In the genomic region with DNA sequence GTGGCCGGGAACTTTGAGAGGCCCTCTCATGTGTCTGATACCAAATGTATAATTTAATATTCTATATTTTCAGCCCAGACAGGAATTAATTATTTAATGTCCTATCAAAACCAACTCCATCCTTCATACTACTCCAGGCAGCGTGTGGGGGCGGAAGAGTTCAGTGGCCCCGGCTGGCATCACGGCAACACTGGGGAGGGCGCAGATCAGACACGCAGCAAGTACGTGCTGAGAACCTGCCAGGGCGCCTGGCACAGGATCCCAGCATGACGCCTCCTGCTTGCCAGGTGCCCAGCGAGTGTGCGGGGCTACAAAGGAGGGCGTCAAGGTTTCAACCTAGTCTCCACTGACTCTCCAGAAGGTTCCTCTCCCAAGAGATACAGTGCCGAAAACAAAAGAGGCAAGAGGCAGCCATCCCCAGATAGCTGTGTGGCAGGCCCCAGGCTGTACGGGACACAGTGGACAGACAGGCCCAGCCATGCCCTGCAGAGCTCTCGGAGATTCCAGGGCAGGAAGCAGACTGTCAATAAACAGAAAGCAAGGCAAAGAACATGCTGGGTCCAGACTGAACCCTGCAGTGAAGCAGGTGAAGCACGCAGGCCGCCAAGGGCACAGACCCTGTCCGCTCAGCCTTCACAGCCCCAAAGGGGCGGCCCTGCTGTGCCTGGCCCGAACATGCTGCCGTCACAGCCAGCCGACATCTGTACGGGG, we compare ENCODE assay signal across 4 cellular contexts.
TF ChIP-seq lines count a peak whose summit lies in the region.

No MANE protein-coding gene starts in this region.

TF ChIP-seq in A549, 52 proteins besides CTCF, POLR2A, EP300 and RAD21:
- TF ChIP-seq KDM5A (IDR thresholded peaks at IDR 0.05) (no peak), HOXB13 (CRISPR knock-in tag; IDR thresholded peaks at IDR 0.05; ENCODE audit: low read depth) (no peak), SREBF2 (IDR thresholded peaks at IDR 0.05) (no peak), MAFK (IDR thresholded peaks at IDR 0.05; ENCODE audit: partially characterized antibody) (no peak), RARB (CRISPR knock-in tag; IDR thresholded peaks at IDR 0.05) (no peak), PHF8 (IDR thresholded peaks at IDR 0.05; ENCODE audit: borderline replicate concordance, low read depth) (no peak), FOSB (CRISPR knock-in tag; IDR thresholded peaks at IDR 0.05) (no peak), ATOH8 (CRISPR knock-in tag; IDR thresholded peaks at IDR 0.05; ENCODE audit: low read depth) (no peak)
- TF ChIP-seq, protein P1, sequence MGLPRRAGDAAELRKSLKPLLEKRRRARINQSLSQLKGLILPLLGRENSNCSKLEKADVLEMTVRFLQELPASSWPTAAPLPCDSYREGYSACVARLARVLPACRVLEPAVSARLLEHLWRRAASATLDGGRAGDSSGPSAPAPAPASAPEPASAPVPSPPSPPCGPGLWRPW (IDR thresholded peaks at IDR 0.05), result no peak

TF ChIP-seq in IMR-90, 13 proteins besides CTCF, POLR2A, EP300 and RAD21:
- no peak for TF ChIP-seq NFE2L2 (IDR thresholded peaks at IDR 0.05; ENCODE audit: low read depth, low read length)
- TF ChIP-seq BHLHE40 (IDR thresholded peaks at IDR 0.05; ENCODE audit: low read depth, low read length), result no peak
- TF ChIP-seq ELK1 (IDR thresholded peaks at IDR 0.05; ENCODE audit: borderline replicate concordance, low read depth, low read length), result no peak
- no peak for TF ChIP-seq FOS (IDR thresholded peaks at IDR 0.05; ENCODE audit: low read depth, low read length)
- TF ChIP-seq CHD1 (IDR thresholded peaks at IDR 0.05; ENCODE audit: low read depth, low read length), result no peak
- TF ChIP-seq MXI1 (IDR thresholded peaks at IDR 0.05; ENCODE audit: borderline replicate concordance, low read depth, low read length), result no peak
- no peak for TF ChIP-seq CEBPB (IDR thresholded peaks at IDR 0.05; ENCODE audit: low read depth, low read length)
- TF ChIP-seq MAFK (IDR thresholded peaks at IDR 0.05; ENCODE audit: low read depth, low read length), result no peak
- no peak for TF ChIP-seq RCOR1 (IDR thresholded peaks at IDR 0.05; ENCODE audit: insufficient replicate concordance, low read length)
- TF ChIP-seq, protein P2, sequence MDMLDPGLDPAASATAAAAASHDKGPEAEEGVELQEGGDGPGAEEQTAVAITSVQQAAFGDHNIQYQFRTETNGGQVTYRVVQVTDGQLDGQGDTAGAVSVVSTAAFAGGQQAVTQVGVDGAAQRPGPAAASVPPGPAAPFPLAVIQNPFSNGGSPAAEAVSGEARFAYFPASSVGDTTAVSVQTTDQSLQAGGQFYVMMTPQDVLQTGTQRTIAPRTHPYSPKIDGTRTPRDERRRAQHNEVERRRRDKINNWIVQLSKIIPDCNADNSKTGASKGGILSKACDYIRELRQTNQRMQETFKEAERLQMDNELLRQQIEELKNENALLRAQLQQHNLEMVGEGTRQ (IDR thresholded peaks at IDR 0.05; ENCODE audit: low read depth, low read length), result no peak
- TF ChIP-seq SMC3 (IDR thresholded peaks at IDR 0.05; ENCODE audit: low read depth, low read length), result no peak

TF ChIP-seq in WTC11, 78 proteins besides CTCF, POLR2A, EP300 and RAD21:
- TF ChIP-seq PRRX2 (CRISPR knock-in tag; IDR thresholded peaks at IDR 0.05) (no peak), TCF7 (CRISPR knock-in tag; IDR thresholded peaks at IDR 0.05; ENCODE audit: low read depth) (no peak), NFATC4 (CRISPR knock-in tag; IDR thresholded peaks at IDR 0.05) (no peak), SMAD4 (CRISPR knock-in tag; IDR thresholded peaks at IDR 0.05) (no peak), E2F1 (CRISPR knock-in tag; IDR thresholded peaks at IDR 0.05) (no peak), ATF1 (CRISPR knock-in tag; IDR thresholded peaks at IDR 0.05) (no peak), PREB (CRISPR knock-in tag; IDR thresholded peaks at IDR 0.05; ENCODE audit: borderline replicate concordance) (no peak), FOXK1 (CRISPR knock-in tag; IDR thresholded peaks at IDR 0.05) (no peak), FOXP4 (CRISPR knock-in tag; IDR thresholded peaks at IDR 0.05) (no peak), ZBTB43 (CRISPR knock-in tag; IDR thresholded peaks at IDR 0.05) (no peak), ATF2 (CRISPR knock-in tag; IDR thresholded peaks at IDR 0.05; ENCODE audit: borderline replicate concordance, low read depth) (no peak)
- TF ChIP-seq, protein P2 (CRISPR knock-in tag; IDR thresholded peaks at IDR 0.05), result no peak

TF ChIP-seq in liver, 16 proteins besides CTCF, POLR2A, EP300 and RAD21:
- TF ChIP-seq NR2F2 (IDR thresholded peaks at IDR 0.05) (peak; percentile 8), EGR1 (IDR thresholded peaks at IDR 0.05; ENCODE audit: low read depth in 2 of 2) (peak; percentile 97 to 99), MAX (IDR thresholded peaks at IDR 0.05) (peak; percentile 45), HNF4G (IDR thresholded peaks at IDR 0.05) (no peak), FOXA1 (IDR thresholded peaks at IDR 0.05) (no peak), JUND (IDR thresholded peaks at IDR 0.05) (peak; percentile 32 to 70), YY1 (IDR thresholded peaks at IDR 0.05) (peak; percentile 76), HNF4A (conservative IDR thresholded peaks at IDR 0.05) (peak; percentile 60 to 75), FOXA2 (IDR thresholded peaks at IDR 0.05) (no peak), ZBTB33 (IDR thresholded peaks at IDR 0.05) (no peak), ATF3 (IDR thresholded peaks at IDR 0.05) (no peak), GABPA (IDR thresholded peaks at IDR 0.05 in 1 of 2, conservative IDR thresholded peaks at IDR 0.05 in 1 of 2) (no peak), TAF1 (conservative IDR thresholded peaks at IDR 0.05) (no peak), SP1 (IDR thresholded peaks at IDR 0.05) (peak; percentile 88), RXRA (IDR thresholded peaks at IDR 0.05) (peak; percentile 96 to 97)
- TF ChIP-seq, protein P3, sequence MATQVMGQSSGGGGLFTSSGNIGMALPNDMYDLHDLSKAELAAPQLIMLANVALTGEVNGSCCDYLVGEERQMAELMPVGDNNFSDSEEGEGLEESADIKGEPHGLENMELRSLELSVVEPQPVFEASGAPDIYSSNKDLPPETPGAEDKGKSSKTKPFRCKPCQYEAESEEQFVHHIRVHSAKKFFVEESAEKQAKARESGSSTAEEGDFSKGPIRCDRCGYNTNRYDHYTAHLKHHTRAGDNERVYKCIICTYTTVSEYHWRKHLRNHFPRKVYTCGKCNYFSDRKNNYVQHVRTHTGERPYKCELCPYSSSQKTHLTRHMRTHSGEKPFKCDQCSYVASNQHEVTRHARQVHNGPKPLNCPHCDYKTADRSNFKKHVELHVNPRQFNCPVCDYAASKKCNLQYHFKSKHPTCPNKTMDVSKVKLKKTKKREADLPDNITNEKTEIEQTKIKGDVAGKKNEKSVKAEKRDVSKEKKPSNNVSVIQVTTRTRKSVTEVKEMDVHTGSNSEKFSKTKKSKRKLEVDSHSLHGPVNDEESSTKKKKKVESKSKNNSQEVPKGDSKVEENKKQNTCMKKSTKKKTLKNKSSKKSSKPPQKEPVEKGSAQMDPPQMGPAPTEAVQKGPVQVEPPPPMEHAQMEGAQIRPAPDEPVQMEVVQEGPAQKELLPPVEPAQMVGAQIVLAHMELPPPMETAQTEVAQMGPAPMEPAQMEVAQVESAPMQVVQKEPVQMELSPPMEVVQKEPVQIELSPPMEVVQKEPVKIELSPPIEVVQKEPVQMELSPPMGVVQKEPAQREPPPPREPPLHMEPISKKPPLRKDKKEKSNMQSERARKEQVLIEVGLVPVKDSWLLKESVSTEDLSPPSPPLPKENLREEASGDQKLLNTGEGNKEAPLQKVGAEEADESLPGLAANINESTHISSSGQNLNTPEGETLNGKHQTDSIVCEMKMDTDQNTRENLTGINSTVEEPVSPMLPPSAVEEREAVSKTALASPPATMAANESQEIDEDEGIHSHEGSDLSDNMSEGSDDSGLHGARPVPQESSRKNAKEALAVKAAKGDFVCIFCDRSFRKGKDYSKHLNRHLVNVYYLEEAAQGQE (IDR thresholded peaks at IDR 0.05), result peak; percentile 29
